14 cellular contexts compared by ENCODE assay signal in genomic region chr10:29733323-29733722, GRCh38.
DNase-seq lines count a peak whose midpoint lies in the region; ATAC-seq and TF ChIP-seq lines count a peak whose summit lies in the region.
"Had no signal": no experiment of that assay in that cellular context is flagged by ENCODE, and none has a peak within 500 bp of the region (broad histone marks: within the 10 kb centered on the region; RNA-seq: fewer than 3 reads in every experiment).

No MANE protein-coding gene starts in this region.

- H3K9me3 ChIP-seq in CD4-positive, alpha-beta T cell (ENCODE audit: control insufficient read depth, low read length) = no peaks in the 10 kb centered on the region
- H3K9me3 ChIP-seq in PC-9 (ENCODE audit: insufficient read depth, low read depth) (no peaks in the 10 kb centered on the region), hepatocyte (ENCODE audit: low read depth) (no peaks in the 10 kb centered on the region), psoas muscle (no peaks in the 10 kb centered on the region)
- H3K9me3 ChIP-seq: body of pancreas had no signal

- no peak for ATAC-seq in CD4-positive, alpha-beta T cell (ENCODE audit: poor library complexity)
- ATAC-seq in psoas muscle = no peak
- ATAC-seq in GM18907 (IDR thresholded peaks at IDR 0.05; ENCODE audit: unreplicated experiment) = no peak
- ATAC-seq in sciatic nerve = no peak
- ATAC-seq: body of pancreas had no signal

- no peaks in the 10 kb centered on the region for H3K27me3 Mint-ChIP-seq in CD4-positive, alpha-beta T cell
- peaks cover 52% of the 10 kb centered on the region for H3K27me3 Mint-ChIP-seq in HFFc6 (ENCODE audit: insufficient read depth)

- 90% methylated on average over 6 of the region's 6 CpGs for WGBS in hepatocyte (ENCODE audit: low lambda C conversion rate, missing lambda C conversion rate)
- 53 to 95% (median 55%) methylated on average over 6 of the region's 6 CpGs for whole genome bisulfite sequencing in psoas muscle, 3 donors

- peaks cover 5% of the 10 kb centered on the region; the same call in 1 of the 2 replicates for H3F3A ChIP-seq in PC-9 (ENCODE audit: insufficient read depth, low read depth)

- peaks cover 62% of the 10 kb centered on the region for H3K4me1 Mint-ChIP-seq in CD4-positive, alpha-beta T cell (ENCODE audit: low read depth)
- no peaks in the 10 kb centered on the region for H3K4me1 Mint-ChIP-seq in HFFc6 (ENCODE audit: low read depth)

- CTCF ChIA-PET in CD4-positive, alpha-beta T cell (lab: Charles Lee) = interaction anchor here (3.1 kb wide), 1 partner anchor 143 kb away, joined by 10 read pairs; no protein-coding TSS in a partner anchor
- CTCF ChIA-PET in PC-9 (lab: Charles Lee) = interaction anchor here (0.5 to 1.0 kb wide), 2 partner anchors 20 to 124 kb away, joined by 3 read pairs; no protein-coding TSS in a partner anchor

- no peaks in the 10 kb centered on the region for H3K9me3 Mint-ChIP-seq in CD4-positive, alpha-beta T cell
- no peaks in the 10 kb centered on the region for H3K9me3 Mint-ChIP-seq in HFFc6
- H3K9me3 Mint-ChIP-seq: activated T-helper 1 cell treated with anti-CD3 and anti-CD28 coated beads, Interleukin-12 subunit alpha, Interleukin-12 subunit beta, Interleukin-2, Interleukin-4 antibody, amounts not matched to agents 30 ng/mL and 10 ng/mL and 1 ng/mL, durations not matched to agents 14 hours and 24 hours and 36 hours had no signal

- peak overlapping the region; percentile 91 for H3K4me3 Mint-ChIP-seq in CD4-positive, alpha-beta T cell
- H3K4me3 Mint-ChIP-seq in HFFc6 = no peak overlapping the region

- intact Hi-C loops in CD4-positive, alpha-beta T cell (cut with DNase I, micrococcal nuclease) = loop anchor here in 1 of 2 experiments (10.0 kb wide), 2 partner anchors 219 to 1199 kb away; partner anchors contain the start of gene WAC
- intact Hi-C loops in PC-9 (cut with micrococcal nuclease; ENCODE audit: unreplicated experiment) = loop anchor here (10.0 kb wide), 1 partner anchor 199 kb away; no protein-coding TSS in a partner anchor
- intact Hi-C loops in psoas muscle (cut with DNase I) = loop anchor here (5.0 to 10.0 kb wide), 3 partner anchors 86 to 211 kb away; no protein-coding TSS in a partner anchor
- intact Hi-C loops in sciatic nerve (cut with DNase I) = no loop called here

- H3K27ac ChIP-seq in CD4-positive, alpha-beta T cell (ENCODE audit: low read depth, low read length) = no peak overlapping the region
- H3K27ac ChIP-seq in PC-9 (no peak overlapping the region), hepatocyte (no peak overlapping the region), psoas muscle (peak overlapping the region; percentile 98)
- H3K27ac ChIP-seq: body of pancreas, C4-2B had no signal

- H3K27ac Mint-ChIP-seq in CD4-positive, alpha-beta T cell = peak overlapping the region; percentile 44
- H3K27ac Mint-ChIP-seq in HFFc6 = no peak overlapping the region
- H3K27ac Mint-ChIP-seq: activated T-helper 1 cell treated with anti-CD3 and anti-CD28 coated beads, Interleukin-12 subunit alpha, Interleukin-12 subunit beta, Interleukin-2, Interleukin-4 antibody, amounts not matched to agents 30 ng/mL and 10 ng/mL and 1 ng/mL, durations not matched to agents 14 hours and 24 hours and 36 hours had no signal

- no peak for TF ChIP-seq CTCF in CD4-positive, alpha-beta T cell (IDR thresholded peaks at IDR 0.05)
- TF ChIP-seq CTCF in PC-9 (conservative IDR thresholded peaks at IDR 0.05) (no peak), hepatocyte (IDR thresholded peaks at IDR 0.05; ENCODE audit: poor library complexity) (no peak), psoas muscle (IDR thresholded peaks at IDR 0.05) (no peak), HFFc6 (IDR thresholded peaks at IDR 0.05) (no peak)

- H3K9me2 ChIP-seq in PC-9 (ENCODE audit: insufficient read depth) (no peaks in the 10 kb centered on the region), hepatocyte (replicated peaks; ENCODE audit: insufficient read depth) (no peaks in the 10 kb centered on the region)

- H3K4me3 ChIP-seq in PC-9 (peak overlapping the region; percentile 73; the same call in 1 of the 2 replicates), hepatocyte (no peak overlapping the region), psoas muscle (peak overlapping the region; percentile 94)
- H3K4me3 ChIP-seq: body of pancreas had no signal

- H4K20me1 ChIP-seq in PC-9 (ENCODE audit: insufficient read depth) (peaks cover 26% of the 10 kb centered on the region), hepatocyte (ENCODE audit: insufficient read depth, poor library complexity, severe bottlenecking) (peaks cover 34% of the 10 kb centered on the region)

- DNase-seq in CD4-positive, alpha-beta T cell = no peak
- DNase-seq in PC-9 (no peak), hepatocyte (ENCODE audit: low spot score) (no peak), psoas muscle (no peak), HFFc6 (no peak), sciatic nerve (ENCODE audit: low spot score) (no peak), epidermal melanocyte (ENCODE audit: insufficient read length, low spot score) (no peak)
- DNase-seq: activated CD4-positive, alpha-beta T cell treated with anti-CD3 and anti-CD28 coated beads, Interleukin-2, amount 50 U/mL, for 1 hour; body of pancreas; effector CD8-positive, alpha-beta T cell; NCI-H1105 treated with DMSO at 0.1 percent for 48 hours had no signal

- H3K36me3 Mint-ChIP-seq in CD4-positive, alpha-beta T cell (ENCODE audit: low read depth) = peaks cover 26% of the 10 kb centered on the region
- no peaks in the 10 kb centered on the region for H3K36me3 Mint-ChIP-seq in HFFc6 (ENCODE audit: low read depth)

- H3K36me3 ChIP-seq in PC-9 (ENCODE audit: low read depth) (peaks cover 13% of the 10 kb centered on the region; the same call in 1 of the 2 replicates), hepatocyte (replicated peaks; ENCODE audit: insufficient read depth, low read depth) (no peaks in the 10 kb centered on the region), psoas muscle (ENCODE audit: insufficient read depth in 1 of 2, low read depth in 1 of 2) (peaks cover 0 to 3% of the 10 kb centered on the region in 2 donors)

- H3K79me2 ChIP-seq in PC-9 (ENCODE audit: low read depth) (peaks cover 69% of the 10 kb centered on the region), hepatocyte (peaks cover 64% of the 10 kb centered on the region)

- H3K4me1 ChIP-seq in PC-9 (replicated peaks; ENCODE audit: insufficient read depth) (peaks cover 26% of the 10 kb centered on the region), hepatocyte (ENCODE audit: insufficient read depth) (peaks cover 27% of the 10 kb centered on the region), psoas muscle (peaks cover 47% of the 10 kb centered on the region)

- H2AFZ ChIP-seq in PC-9 = no peak overlapping the region
- no peak overlapping the region for H2AFZ ChIP-seq in hepatocyte

- POLR2A ChIA-PET in CD4-positive, alpha-beta T cell (lab: Charles Lee) = interaction anchor here (1.0 to 4.0 kb wide), 3 partner anchors 9 to 52 kb away, joined by 4 to 32 read pairs (median 4); no protein-coding TSS in a partner anchor
- POLR2A ChIA-PET in PC-9 (lab: Charles Lee; ENCODE audit: unreplicated experiment) = interaction anchor here (0.6 to 0.7 kb wide), 2 partner anchors 32 to 71 kb away, joined by 3 to 8 read pairs; no protein-coding TSS in a partner anchor

- no peaks in the 10 kb centered on the region for H3K27me3 ChIP-seq in CD4-positive, alpha-beta T cell (ENCODE audit: control insufficient read depth, insufficient read depth, low read length)
- H3K27me3 ChIP-seq in PC-9 (ENCODE audit: insufficient read depth, low read depth) (no peaks in the 10 kb centered on the region), hepatocyte (no peaks in the 10 kb centered on the region), psoas muscle (ENCODE audit: insufficient read depth in 3 of 3, low read length in 2 of 3) (no peaks in the 10 kb centered on the region)
- H3K27me3 ChIP-seq: body of pancreas had no signal

- BruUV-seq in PC-9 (replicated peaks; lab: Mats Ljungman, UMichigan) = no TSS peak

- H3K4me2 ChIP-seq in PC-9 (peak overlapping the region; percentile 87), hepatocyte (peak overlapping the region; percentile 98)
